In genomic region chr15:40239671-40240618, GRCh38 we compare ENCODE assay signal across 10 cellular contexts. TPM values are rescaled to one million over a fixed set of nuclear protein-coding genes. Genes with fewer than 3 reads are reported as not detected.
DNase-seq lines count a peak whose midpoint lies in the region; ATAC-seq and TF ChIP-seq lines count a peak whose summit lies in the region.
"Had no signal": no experiment of that assay in that cellular context is flagged by ENCODE, and none has a peak within 500 bp of the region (broad histone marks: within the 10 kb centered on the region; RNA-seq: fewer than 3 reads in every experiment).

No MANE protein-coding gene starts in this region.

- DNase-seq in right cardiac atrium = peak in 1 of 3 donors; percentile 52
- no peak for DNase-seq in left ventricle myocardium superior
- DNase-seq in caudate nucleus (lab: John Stamatoyannopoulos, UW) = peak in 10 of 61 donors; percentile 22 to 65 (median 38)
- DNase-seq in mesendoderm = no peak
- no peak for DNase-seq in HUDEP-2 (lab: John Stamatoyannopoulos, UW; ENCODE audit: unreplicated experiment in 76 of 76)
- DNase-seq in GF-D8 (lab: John Stamatoyannopoulos, UW) = no peak

- no peak overlapping the region for H2BK5ac ChIP-seq in mesendoderm (ENCODE audit: low read length)

- no peak overlapping the region for H2BK120ac ChIP-seq in mesendoderm (ENCODE audit: low read depth, low read length)

- H3K79me1 ChIP-seq in mesendoderm (ENCODE audit: low read length) = no peaks in the 10 kb centered on the region

- H4K8ac ChIP-seq in mesendoderm (ENCODE audit: low read depth, low read length) = no peak overlapping the region

- H3K9me3 ChIP-seq in right cardiac atrium (ENCODE audit: control insufficient read depth, low read length) (no peaks in the 10 kb centered on the region), gastroesophageal sphincter (no peaks in the 10 kb centered on the region)

- H3K18ac ChIP-seq in mesendoderm (ENCODE audit: low read length) = no peak overlapping the region

- H3K4me3 ChIP-seq in right cardiac atrium (ENCODE audit: low read length) = peak overlapping the region; percentile 15
- H3K4me3 ChIP-seq in mesendoderm (ENCODE audit: low read length) = no peak overlapping the region
- no peak overlapping the region for H3K4me3 ChIP-seq in gastroesophageal sphincter

- TF ChIP-seq POLR2A in gastroesophageal sphincter (IDR thresholded peaks at IDR 0.05) = no peak

- H3K27me3 ChIP-seq in right cardiac atrium (ENCODE audit: control insufficient read depth, insufficient read depth) (no peaks in the 10 kb centered on the region), mesendoderm (ENCODE audit: insufficient read depth, low read length, poor library complexity) (no peaks in the 10 kb centered on the region), gastroesophageal sphincter (peaks cover 5% of the 10 kb centered on the region)

- H3K27ac ChIP-seq in right cardiac atrium (ENCODE audit: low read length) (no peak overlapping the region), caudate nucleus (ENCODE audit: low read depth, low read length) (peak overlapping the region; percentile 70), mesendoderm (ENCODE audit: low read depth, low read length) (no peak overlapping the region), gastroesophageal sphincter (no peak overlapping the region)
- H3K27ac ChIP-seq: C4-2B had no signal

- ATAC-seq in right cardiac atrium (peak; percentile 26 to 37), left ventricle myocardium superior (no peak), gastroesophageal sphincter (no peak), GM21367 (IDR thresholded peaks at IDR 0.05; ENCODE audit: unreplicated experiment) (no peak)

- H3K56ac ChIP-seq in mesendoderm (ENCODE audit: low read length) = peak overlapping the region; percentile 22

- H3K36me3 ChIP-seq in mesendoderm (ENCODE audit: control insufficient read depth, insufficient read depth, low read length) = no peaks in the 10 kb centered on the region
- H3K36me3 ChIP-seq in gastroesophageal sphincter = no peaks in the 10 kb centered on the region

- no peak for TF ChIP-seq EP300 in gastroesophageal sphincter (IDR thresholded peaks at IDR 0.05)

- no peak overlapping the region for H2AK5ac ChIP-seq in mesendoderm (ENCODE audit: low read length)

- no peaks in the 10 kb centered on the region for H3K79me2 ChIP-seq in mesendoderm (ENCODE audit: control insufficient read depth, insufficient read depth, low read length)

- no peak overlapping the region for H2BK15ac ChIP-seq in mesendoderm (replicated peaks; ENCODE audit: low read depth)

- no peak overlapping the region for H3K4ac ChIP-seq in mesendoderm (ENCODE audit: low read depth, low read length)

- intact Hi-C loops in right cardiac atrium (cut with DNase I) = no loop called here
- intact Hi-C loops in left ventricle myocardium superior (cut with micrococcal nuclease) = no loop called here

- H3K9ac ChIP-seq in mesendoderm (ENCODE audit: low read length) = no peak overlapping the region

- H3K4me2 ChIP-seq in mesendoderm (ENCODE audit: low read length) = peak overlapping the region; percentile 31

- WGBS in right cardiac atrium = 75% methylated on average over 20 of the region's 20 CpGs
- WGBS in mesendoderm (ENCODE audit: extremely low coverage, insufficient coverage, low lambda C conversion rate) = no CpG with 5 or more reads among the region's 20 CpGs
- WGBS in gastroesophageal sphincter (ENCODE audit: low coverage in 1 of 2), 2 donors = 67% methylated on average over 8 of the region's 20 CpGs; no CpG with 5 or more reads in 1 of the 2 donors

- no peak overlapping the region for H4K5ac ChIP-seq in mesendoderm (ENCODE audit: low read length)

- TF ChIP-seq CTCF in gastroesophageal sphincter (IDR thresholded peaks at IDR 0.05) = no peak

- H3K4me1 ChIP-seq in right cardiac atrium (ENCODE audit: control insufficient read depth, insufficient read depth, low read length) (no peaks in the 10 kb centered on the region), mesendoderm (ENCODE audit: control insufficient read depth, low read depth, low read length) (no peaks in the 10 kb centered on the region), gastroesophageal sphincter (peaks cover 0 to 12% (median 5%) of the 10 kb centered on the region in 3 donors)

- no peak overlapping the region for H3K23ac ChIP-seq in mesendoderm (ENCODE audit: low read length)

RNA-seq across cellular contexts. Expression of gene PAK6, which starts 1.1 kb away (rescaled TPM):
- 10 to 100 TPM in 3 of 4 donors, 1 to 10 TPM in 1; 9.2 to 22.6 (median 16.8) TPM for total RNA-seq in right cardiac atrium
- polyA plus RNA-seq in right cardiac atrium = 13.0 TPM
- 11.1 TPM for total RNA-seq in left ventricle myocardium superior
- polyA plus RNA-seq in mesendoderm (2013, experiment 1 of 2) = 5.8 TPM
- 6.7 TPM for polyA plus RNA-seq in mesendoderm (2013, experiment 2 of 2)
- 1 to 10 TPM in 2 of 4 donors, under 1 TPM in 2; 0.94 to 4.6 (median 1.6) TPM for total RNA-seq in gastroesophageal sphincter
- total RNA-seq: SK-MEL-5 had no signal

RNA-seq across cellular contexts. Expression of gene ANKRD63, which starts 42.9 kb away (rescaled TPM):
- 1 to 10 TPM in 3 of 4 donors, under 1 TPM in 1; 0.42 to 5.0 (median 4.4) TPM for total RNA-seq in right cardiac atrium
- 0.68 TPM for polyA plus RNA-seq in right cardiac atrium
- 1.0 TPM for total RNA-seq in left ventricle myocardium superior
- 0.04 TPM for polyA plus RNA-seq in mesendoderm (2013, experiment 1 of 2)
- 0.06 TPM for polyA plus RNA-seq in mesendoderm (2013, experiment 2 of 2)
- total RNA-seq in gastroesophageal sphincter = 1 to 10 TPM in 1 of 4 donors, not detected in 3; 1.6 TPM

Comparison
In these comparisons a context has a peak if more than half of its experiments do, and no peak if none do; other contexts are left out.
1. ATAC-seq: peak in right cardiac atrium (2 of 2); none in left ventricle myocardium superior (single experiment), gastroesophageal sphincter (single experiment) and GM21367 (single experiment).